In the genomic region with DNA sequence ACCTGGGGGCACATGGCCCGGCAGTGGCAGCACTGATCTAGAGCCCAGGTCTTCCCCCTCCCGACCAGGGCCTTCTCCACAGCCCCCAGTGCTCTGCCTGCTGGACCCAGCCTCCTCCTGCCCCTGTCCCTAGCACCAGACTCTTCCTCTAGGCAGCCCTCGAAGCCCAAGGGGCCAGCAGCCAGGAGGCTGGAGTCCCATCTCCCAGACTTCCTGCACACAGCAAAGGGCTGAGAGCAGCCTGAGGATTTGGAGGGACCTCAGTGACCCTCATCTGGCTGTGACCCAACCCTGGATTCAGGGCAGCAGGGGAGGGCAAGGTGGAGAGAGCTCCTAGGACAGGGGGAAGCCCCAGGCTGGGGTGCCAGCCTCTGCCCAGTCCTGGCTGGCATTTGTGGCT, we compare ENCODE assay signal across 24 cellular contexts. TPM values are rescaled to one million over a fixed set of nuclear protein-coding genes. Genes with fewer than 3 reads are reported as not detected.
DNase-seq lines count a peak whose midpoint lies in the region; ATAC-seq, FAIRE-seq and TF ChIP-seq lines count a peak whose summit lies in the region.
"Had no signal": no experiment of that assay in that cellular context is flagged by ENCODE, and none has a peak within 500 bp of the region (broad histone marks: within the 10 kb centered on the region; RNA-seq: fewer than 3 reads in every experiment).

No MANE protein-coding gene starts in this region.

- CTCF ChIA-PET in A549 (lab: Yijun Ruan, JAX) = interaction anchor here (1.5 kb wide), 1 partner anchor 16 kb away, joined by 3 read pairs; no protein-coding TSS in a partner anchor
- CTCF ChIA-PET in IMR-90 (lab: Yijun Ruan, JAX) = no interaction called here
- CTCF ChIA-PET in mammary epithelial cell (lab: Charles Lee; ENCODE audit: low non-redundant PET) = no interaction called here

- POLR2A ChIA-PET in A549 (lab: Yijun Ruan, JAX) (no interaction called here), IMR-90 (lab: Charles Lee; ENCODE audit: unreplicated experiment) (no interaction called here)

- dilution Hi-C loops in IMR-90 (cut with HindIII; ENCODE audit: low sequenced_read_pairs, unreplicated experiment) (no loop called here), mammary epithelial cell (cut with HindIII; ENCODE audit: low sequenced_read_pairs) (no loop called here)

- no peak overlapping the region for H3K56ac ChIP-seq in IMR-90 (ENCODE audit: extremely low read depth, insufficient read depth, low read length)

- H3K27ac ChIP-seq in A549 (peak overlapping the region; percentile 56 to 83), IMR-90 (ENCODE audit: insufficient read depth, low read length) (no peak overlapping the region), mammary epithelial cell (ENCODE audit: insufficient read depth, low read depth, low read length) (peak overlapping the region; percentile 45), liver (ENCODE audit: low read depth in 1 of 2, low read length in 2 of 2) (peak overlapping the region; percentile 77 to 84), substantia nigra (ENCODE audit: low read depth, low read length, poor library complexity, severe bottlenecking) (no peak overlapping the region)
- H3K27ac ChIP-seq: GM23248, HL-60 had no signal

- H4K5ac ChIP-seq in IMR-90 (ENCODE audit: low read depth, low read length) = no peak overlapping the region

- BruUV-seq in IMR-90 (replicated peaks; lab: Mats Ljungman, UMichigan) (no TSS peak), mammary epithelial cell (replicated peaks; lab: Mats Ljungman, UMichigan) (no TSS peak)

- no peak overlapping the region for H2BK20ac ChIP-seq in IMR-90 (ENCODE audit: low read depth, low read length)

- no peak; a peak in 1 of 6 replicates for ATAC-seq in A549
- no peak for ATAC-seq in IMR-90 (ENCODE audit: low read depth)

- peak overlapping the region; percentile 32 for H2AFZ ChIP-seq in IMR-90 (replicated peaks; ENCODE audit: low read length, poor library complexity)
- no peak overlapping the region for H2AFZ ChIP-seq in mammary epithelial cell (ENCODE audit: low read depth, low read length)
- H2AFZ ChIP-seq: GM23248 had no signal

- no peak overlapping the region for H3K9ac ChIP-seq in IMR-90 (ENCODE audit: low read depth, low read length)
- H3K9ac ChIP-seq in mammary epithelial cell (ENCODE audit: insufficient read depth, low read length) = no peak overlapping the region
- no peak overlapping the region for H3K9ac ChIP-seq in liver (ENCODE audit: low read depth in 1 of 2, low read length in 2 of 2)
- H3K9ac ChIP-seq: GM23248 had no signal

- H4K20me1 ChIP-seq in IMR-90 (ENCODE audit: insufficient read depth, low read length) = no peaks in the 10 kb centered on the region; the same call in 1 of the 2 replicates
- H4K20me1 ChIP-seq in mammary epithelial cell (ENCODE audit: insufficient read depth, low read length) = no peaks in the 10 kb centered on the region

- no peak overlapping the region for H3K18ac ChIP-seq in IMR-90 (ENCODE audit: low read depth, low read length)

- no peak overlapping the region for H3K4ac ChIP-seq in IMR-90 (ENCODE audit: low read depth, low read length)

- no peaks in the 10 kb centered on the region for H3K36me3 ChIP-seq in IMR-90 (ENCODE audit: control insufficient read depth, insufficient read depth, low read length)
- no peaks in the 10 kb centered on the region for H3K36me3 ChIP-seq in mammary epithelial cell (ENCODE audit: insufficient read depth, low read length)
- no peaks in the 10 kb centered on the region for H3K36me3 ChIP-seq in liver (ENCODE audit: control insufficient read depth in 4 of 4, insufficient read depth in 3 of 4, low read depth in 1 of 4, low read length in 3 of 4)
- H3K36me3 ChIP-seq: HAP-1 had no signal

- H2AK5ac ChIP-seq in IMR-90 (ENCODE audit: low read depth, low read length) = 0 out of 2 replicates have a peak overlapping the region, but pooled peaks have one; percentile 24

- intact Hi-C loops in IMR-90 (cut with micrococcal nuclease) = no loop called here
- intact Hi-C loops in mammary epithelial cell (cut with micrococcal nuclease) = loop anchor here (10.0 kb wide), 1 partner anchor 445 kb away; the partner anchor contains the start of genes CDK2AP2 and PITPNM1

- no peak overlapping the region for H2BK5ac ChIP-seq in IMR-90 (ENCODE audit: low read depth, low read length, poor library complexity, severe bottlenecking)

- H4K91ac ChIP-seq in IMR-90 (ENCODE audit: insufficient read depth, low read depth, low read length) = no peak overlapping the region

- H3K23ac ChIP-seq in IMR-90 (ENCODE audit: low read depth, low read length) = no peak overlapping the region

- TF ChIP-seq RAD21 in A549 (conservative IDR thresholded peaks at IDR 0.05 in 1 of 2, IDR thresholded peaks at IDR 0.05 in 1 of 2) (no peak), IMR-90 (IDR thresholded peaks at IDR 0.05; ENCODE audit: low read length) (no peak), liver (IDR thresholded peaks at IDR 0.05) (no peak)

- no peak for TF ChIP-seq POLR2A in A549 (IDR thresholded peaks at IDR 0.05; ENCODE audit: low read length)
- TF ChIP-seq POLR2A in IMR-90 (IDR thresholded peaks at IDR 0.05; ENCODE audit: low read depth, low read length) = no peak

- FAIRE-seq in A549 (lab: Jason Lieb, UNC) = no peak
- FAIRE-seq: GM12878, GM18507 had no signal

- no peak overlapping the region for H2BK15ac ChIP-seq in IMR-90 (ENCODE audit: low read depth, low read length)

- H3K9me3 ChIP-seq in A549 = no peaks in the 10 kb centered on the region
- H3K9me3 ChIP-seq in IMR-90 (ENCODE audit: control insufficient read depth, insufficient read depth, low read length) = no peaks in the 10 kb centered on the region
- H3K9me3 ChIP-seq in mammary epithelial cell (replicated peaks; ENCODE audit: insufficient read depth, low read length) = no peaks in the 10 kb centered on the region
- H3K9me3 ChIP-seq in liver (ENCODE audit: control insufficient read depth in 4 of 4, low read length in 3 of 4) = no peaks in the 10 kb centered on the region
- H3K9me3 ChIP-seq: Caco-2, HAP-1 had no signal

- TF ChIP-seq CTCF in A549 (IDR thresholded peaks at IDR 0.05) (no peak), IMR-90 (conservative IDR thresholded peaks at IDR 0.05; ENCODE audit: low read depth, low read length) (no peak), mammary epithelial cell (conservative IDR thresholded peaks at IDR 0.05 in 1 of 2, IDR thresholded peaks at IDR 0.05 in 1 of 2; ENCODE audit: extremely low read depth in 1 of 2, insufficient read depth in 1 of 2, low read depth in 1 of 2, low read length in 2 of 2) (no peak), liver (IDR thresholded peaks at IDR 0.05; ENCODE audit: low read depth, low read length, missing input control) (no peak)

- peaks cover 55% of the 10 kb centered on the region for H3K4me1 ChIP-seq in A549
- peaks cover 16% of the 10 kb centered on the region for H3K4me1 ChIP-seq in IMR-90 (ENCODE audit: control insufficient read depth, insufficient read depth, low read length)
- H3K4me1 ChIP-seq in mammary epithelial cell (ENCODE audit: insufficient read depth, low read length) = peaks cover 64% of the 10 kb centered on the region
- H3K4me1 ChIP-seq in liver (ENCODE audit: control insufficient read depth in 4 of 4, insufficient read depth in 4 of 4, low read length in 3 of 4) = peaks cover 15 to 48% (median 35%) of the 10 kb centered on the region in 4 donors

- 76% methylated on average over 3 of the region's 3 CpGs for WGBS in A549 (ENCODE audit: missing lambda C conversion rate)
- WGBS in IMR-90 (ENCODE audit: extremely low coverage in 2 of 2, insufficient read length in 1 of 2), 2 experiments = 100% methylated on average over 1 of the region's 3 CpGs; no CpG with 5 or more reads in 1 of the 2 experiments
- 100% methylated on average over 3 of the region's 3 CpGs for WGBS in mammary epithelial cell (ENCODE audit: low coverage, missing lambda C conversion rate)
- 83% methylated on average over 3 of the region's 3 CpGs for WGBS in liver

- no peaks in the 10 kb centered on the region for H3K27me3 ChIP-seq in IMR-90 (ENCODE audit: control insufficient read depth, insufficient read depth, low read length)
- H3K27me3 ChIP-seq in mammary epithelial cell (ENCODE audit: insufficient read depth, low read length) = no peaks in the 10 kb centered on the region
- no peaks in the 10 kb centered on the region for H3K27me3 ChIP-seq in liver (ENCODE audit: control insufficient read depth in 4 of 4, insufficient read depth in 4 of 4, low read length in 3 of 4)

- no peak for TF ChIP-seq EP300 in A549 (IDR thresholded peaks at IDR 0.05)

- peak overlapping the region; percentile 52 for H3K4me2 ChIP-seq in A549
- no peak overlapping the region for H3K4me2 ChIP-seq in IMR-90 (ENCODE audit: low read depth, low read length)
- H3K4me2 ChIP-seq in mammary epithelial cell (ENCODE audit: insufficient read depth, low read depth, low read length) = peak overlapping the region; percentile 58

- H2AK9ac ChIP-seq in IMR-90 (replicated peaks; ENCODE audit: low read depth, low read length, poor library complexity) = no peak overlapping the region

- in situ Hi-C loops in IMR-90 (cut with MboI; ENCODE audit: low sequenced_read_pairs) (no loop called here), mammary epithelial cell (cut with MboI; ENCODE audit: low sequenced_read_pairs in 2 of 2) (loop anchor here in 1 of 2 donors (10.0 kb wide), 2 partner anchors 175 to 185 kb away; no protein-coding TSS in a partner anchor)

- peaks cover 70% of the 10 kb centered on the region for H3K79me2 ChIP-seq in mammary epithelial cell (ENCODE audit: insufficient read depth, low read length)

- DNase-seq in A549 (ENCODE audit: low read depth in 1 of 2, low spot score in 1 of 2) = no peak
- no peak for DNase-seq in IMR-90
- DNase-seq in mammary epithelial cell = no peak
- DNase-seq in stimulated activated naive CD4-positive, alpha-beta T cell (lab: John Stamatoyannopoulos, UW) = no peak
- no peak for DNase-seq in substantia nigra (lab: John Stamatoyannopoulos, UW)
- DNase-seq in 8988T = no peak
- no peak for DNase-seq in globus pallidus (ENCODE audit: low spot score)
- DNase-seq: Caco-2; CD4-positive, alpha-beta memory T cell; DMS 273 treated with DMSO at 0.1 percent for 48 hours; DND-41; KG1; NCI-H1105 treated with DMSO at 0.1 percent for 48 hours; NCI-H2081; NCI-H2171 treated with DMSO at 0.1 percent for 48 hours; NCI-H446; NCI-H526; OCI-M1 had no signal

- no peak overlapping the region; the same call in 1 of the 2 replicates for H3K14ac ChIP-seq in IMR-90 (replicated peaks; ENCODE audit: low read depth, low read length)

- 0 out of 4 replicates have a peak, but pooled peaks cover 0 to 11% of the 10 kb centered on the region in 2 experiments for H3K79me1 ChIP-seq in IMR-90 (ENCODE audit: low read depth in 1 of 2, low read length in 2 of 2)

- no peak overlapping the region for H2BK120ac ChIP-seq in IMR-90 (ENCODE audit: low read depth, low read length)

- H4K8ac ChIP-seq in IMR-90 (ENCODE audit: low read depth in 2 of 2, low read length in 2 of 2) = no peak overlapping the region

- peaks cover 8% of the 10 kb centered on the region for H3K9me1 ChIP-seq in IMR-90 (ENCODE audit: insufficient read depth, low read length)

- no peak overlapping the region for H3K4me3 ChIP-seq in A549
- no peak overlapping the region for H3K4me3 ChIP-seq in IMR-90 (ENCODE audit: insufficient read depth, low read depth, low read length)
- peak overlapping the region in 1 of 3 experiments; percentile 13 for H3K4me3 ChIP-seq in mammary epithelial cell (replicated peaks in 1 of 3; ENCODE audit: insufficient read depth in 1 of 3, low read depth in 2 of 3, low read length in 3 of 3)
- no peak overlapping the region for H3K4me3 ChIP-seq in liver (ENCODE audit: low read depth in 1 of 3, low read length in 3 of 3)
- H3K4me3 ChIP-seq: GM12878, GM23248, HAP-1 had no signal

RNA-seq across cellular contexts. Expression of gene RHOD, which starts 3.0 kb away (rescaled TPM):
- polyA plus RNA-seq in A549 (2011; rRNA removed) (12.8 and 13.6 TPM in 2 replicates), A549 (2017; fragmentation: RNase III; extraction: RNeasy Plus Mini Kit Qiagen cat#74134 plus additional on column Dnase treatment) (24.8 to 33.2 TPM (median 32.7 TPM) in 3 replicates), IMR-90 (2012; rRNA removed) (10.9 and 13.4 TPM in 2 replicates), mammary epithelial cell (246 TPM), liver (10 to 100 TPM; 39.4 to 50.7 TPM)
- polyA plus RNA-seq in A549 (2012; cell fraction: cytosol; rRNA removed) = 38.8 and 45.1 TPM in 2 replicates
- polyA plus RNA-seq in A549 (2012; cell fraction: nucleus; rRNA removed) = 29.7 and 35.9 TPM in 2 replicates
- 7.6 and 12.4 TPM in 2 replicates for polyA minus RNA-seq in A549 (2011; rRNA and poly(A)+ RNA removed)
- total RNA-seq in IMR-90 (2012; rRNA removed) (4.7 and 5.3 TPM in 2 replicates), mammary epithelial cell (100 to 1,000 TPM; 176 to 234 TPM), liver (10 to 100 TPM in 1 of 2 donors, 1 to 10 TPM in 1; 7.8 to 27.0 TPM)
- 17.8 and 23.1 TPM in 2 replicates for polyA plus RNA-seq in IMR-90 (2012; cell fraction: cytosol; rRNA removed)
- polyA plus RNA-seq in IMR-90 (2012; cell fraction: nucleus; rRNA removed; ENCODE audit: low replicate concordance) = 5.5 and 8.8 TPM in 2 replicates
- polyA minus RNA-seq in mammary epithelial cell = 113 TPM

RNA-seq across cellular contexts. Expression of gene SYT12, which starts 36.7 kb away (rescaled TPM):
- polyA plus RNA-seq in A549 (2011; rRNA removed) (1.4 and 2.4 TPM in 2 replicates), A549 (2017; fragmentation: RNase III; extraction: RNeasy Plus Mini Kit Qiagen cat#74134 plus additional on column Dnase treatment) (6.6 to 10.6 TPM (median 9.6 TPM) in 3 replicates), IMR-90 (2012; rRNA removed) (0.65 and 0.74 TPM in 2 replicates), mammary epithelial cell (1.1 TPM), liver (10 to 100 TPM in 1 of 2 donors, under 1 TPM in 1; 0.47 to 12.1 TPM)
- 2.7 and 4.7 TPM in 2 replicates for polyA plus RNA-seq in A549 (2012; cell fraction: cytosol; rRNA removed)
- polyA plus RNA-seq in A549 (2012; cell fraction: nucleus; rRNA removed) = 7.3 and 8.2 TPM in 2 replicates
- 1.7 and 2.3 TPM in 2 replicates for polyA minus RNA-seq in A549 (2011; rRNA and poly(A)+ RNA removed)
- total RNA-seq in IMR-90 (2012; rRNA removed) (0.54 and 0.56 TPM in 2 replicates), mammary epithelial cell (10 to 100 TPM in 1 of 2 donors, 1 to 10 TPM in 1; 1.2 to 26.3 TPM), liver (1 to 10 TPM; 1.0 to 1.8 TPM)
- polyA plus RNA-seq in IMR-90 (2012; cell fraction: cytosol; rRNA removed) = 0.53 and 0.81 TPM in 2 replicates
- polyA plus RNA-seq in IMR-90 (2012; cell fraction: nucleus; rRNA removed; ENCODE audit: low replicate concordance) = 1.4 and 1.6 TPM in 2 replicates
- 4.0 TPM for polyA minus RNA-seq in mammary epithelial cell
- total RNA-seq: CD4-positive, alpha-beta memory T cell had no signal
- polyA plus RNA-seq: CD4-positive, alpha-beta memory T cell had no signal

RNA-seq across cellular contexts. Expression of gene KDM2A, which starts 59.4 kb away (rescaled TPM):
- polyA plus RNA-seq in A549 (2011; rRNA removed) (42.8 and 48.0 TPM in 2 replicates), A549 (2017; fragmentation: RNase III; extraction: RNeasy Plus Mini Kit Qiagen cat#74134 plus additional on column Dnase treatment) (34.5 TPM in 3 replicates), IMR-90 (2012; rRNA removed) (42.6 and 47.5 TPM in 2 replicates), mammary epithelial cell (47.1 TPM), liver (10 to 100 TPM in 1 of 2 donors, 1 to 10 TPM in 1; 8.3 to 19.6 TPM)
- 34.5 and 41.2 TPM in 2 replicates for polyA plus RNA-seq in A549 (2012; cell fraction: cytosol; rRNA removed)
- 120 and 122 TPM in 2 replicates for polyA plus RNA-seq in A549 (2012; cell fraction: nucleus; rRNA removed)
- 89.4 and 97.8 TPM in 2 replicates for polyA minus RNA-seq in A549 (2011; rRNA and poly(A)+ RNA removed)
- total RNA-seq in IMR-90 (2012; rRNA removed) (26.7 and 27.8 TPM in 2 replicates), mammary epithelial cell (10 to 100 TPM; 41.8 to 59.7 TPM), liver (10 to 100 TPM; 25.2 to 44.9 TPM)
- 21.5 and 29.5 TPM in 2 replicates for polyA plus RNA-seq in IMR-90 (2012; cell fraction: cytosol; rRNA removed)
- polyA plus RNA-seq in IMR-90 (2012; cell fraction: nucleus; rRNA removed; ENCODE audit: low replicate concordance) = 160 and 177 TPM in 2 replicates
- 106 TPM for polyA minus RNA-seq in mammary epithelial cell

Comparison
In these comparisons a context has a peak if more than half of its experiments do, and no peak if none do; other contexts are left out.
1. H3K27ac ChIP-seq: peak in A549 (2 of 2), mammary epithelial cell (single experiment) and liver (2 of 2); none in IMR-90 (single experiment) and substantia nigra (single experiment).